1 cellular context compared by ENCODE assay signal in the genomic region with DNA sequence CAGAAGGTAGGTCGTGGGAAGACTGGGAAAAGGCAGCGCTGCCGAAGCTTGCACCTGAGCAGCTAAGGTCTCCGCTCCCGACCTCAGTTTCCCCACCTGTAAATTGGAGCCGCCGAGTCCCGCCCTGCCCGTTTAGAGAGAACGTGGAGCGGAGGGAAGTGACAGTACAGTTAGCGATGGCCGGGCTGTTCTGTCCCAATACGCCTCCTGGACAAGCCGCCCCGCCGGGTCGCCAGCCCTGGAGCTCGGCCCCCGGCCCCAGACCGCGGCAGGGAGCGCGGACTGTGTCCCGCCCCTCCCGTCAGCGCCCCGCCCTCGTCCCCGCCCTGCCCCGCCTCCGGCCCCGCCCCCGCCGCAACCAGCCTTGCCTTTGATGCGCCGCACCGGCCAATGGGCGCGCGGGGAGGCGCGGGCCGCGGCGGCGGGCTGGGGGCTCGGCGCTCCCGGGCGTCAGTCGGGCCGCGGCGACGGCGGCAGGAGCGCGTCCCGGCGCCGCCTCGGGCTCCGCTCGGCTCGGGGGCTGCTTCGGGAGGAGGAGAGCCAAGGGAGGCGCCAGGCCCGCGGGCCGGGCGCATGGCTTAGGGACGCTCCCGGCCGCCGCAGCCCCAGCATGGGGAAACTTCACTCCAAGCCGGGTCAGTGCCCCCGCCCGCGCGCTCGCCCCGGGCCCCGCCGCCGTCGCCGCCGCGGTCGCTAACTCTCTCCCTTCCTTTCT.
A peak's percentile ranks its signal among the peaks of the same experiment; 100 is the strongest.
TF ChIP-seq lines count a peak whose summit lies in the region.

A gene with protein sequence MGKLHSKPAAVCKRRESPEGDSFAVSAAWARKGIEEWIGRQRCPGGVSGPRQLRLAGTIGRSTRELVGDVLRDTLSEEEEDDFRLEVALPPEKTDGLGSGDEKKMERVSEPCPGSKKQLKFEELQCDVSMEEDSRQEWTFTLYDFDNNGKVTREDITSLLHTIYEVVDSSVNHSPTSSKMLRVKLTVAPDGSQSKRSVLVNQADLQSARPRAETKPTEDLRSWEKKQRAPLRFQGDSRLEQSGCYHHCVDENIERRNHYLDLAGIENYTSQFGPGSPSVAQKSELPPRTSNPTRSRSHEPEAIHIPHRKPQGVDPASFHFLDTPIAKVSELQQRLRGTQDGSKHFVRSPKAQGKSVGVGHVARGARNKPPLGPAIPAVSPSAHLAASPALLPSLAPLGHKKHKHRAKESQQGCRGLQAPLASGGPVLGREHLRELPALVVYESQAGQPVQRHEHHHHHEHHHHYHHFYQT (plus strand): TSS at position 453 of the 715 bp plus-strand sequence. CDS start 158 bp downstream, at position 611.

TF ChIP-seq in HepG2, 621 proteins besides CTCF, POLR2A, EP300 and RAD21 (continued from another document and continues in another):
- TF ChIP-seq, protein P1, sequence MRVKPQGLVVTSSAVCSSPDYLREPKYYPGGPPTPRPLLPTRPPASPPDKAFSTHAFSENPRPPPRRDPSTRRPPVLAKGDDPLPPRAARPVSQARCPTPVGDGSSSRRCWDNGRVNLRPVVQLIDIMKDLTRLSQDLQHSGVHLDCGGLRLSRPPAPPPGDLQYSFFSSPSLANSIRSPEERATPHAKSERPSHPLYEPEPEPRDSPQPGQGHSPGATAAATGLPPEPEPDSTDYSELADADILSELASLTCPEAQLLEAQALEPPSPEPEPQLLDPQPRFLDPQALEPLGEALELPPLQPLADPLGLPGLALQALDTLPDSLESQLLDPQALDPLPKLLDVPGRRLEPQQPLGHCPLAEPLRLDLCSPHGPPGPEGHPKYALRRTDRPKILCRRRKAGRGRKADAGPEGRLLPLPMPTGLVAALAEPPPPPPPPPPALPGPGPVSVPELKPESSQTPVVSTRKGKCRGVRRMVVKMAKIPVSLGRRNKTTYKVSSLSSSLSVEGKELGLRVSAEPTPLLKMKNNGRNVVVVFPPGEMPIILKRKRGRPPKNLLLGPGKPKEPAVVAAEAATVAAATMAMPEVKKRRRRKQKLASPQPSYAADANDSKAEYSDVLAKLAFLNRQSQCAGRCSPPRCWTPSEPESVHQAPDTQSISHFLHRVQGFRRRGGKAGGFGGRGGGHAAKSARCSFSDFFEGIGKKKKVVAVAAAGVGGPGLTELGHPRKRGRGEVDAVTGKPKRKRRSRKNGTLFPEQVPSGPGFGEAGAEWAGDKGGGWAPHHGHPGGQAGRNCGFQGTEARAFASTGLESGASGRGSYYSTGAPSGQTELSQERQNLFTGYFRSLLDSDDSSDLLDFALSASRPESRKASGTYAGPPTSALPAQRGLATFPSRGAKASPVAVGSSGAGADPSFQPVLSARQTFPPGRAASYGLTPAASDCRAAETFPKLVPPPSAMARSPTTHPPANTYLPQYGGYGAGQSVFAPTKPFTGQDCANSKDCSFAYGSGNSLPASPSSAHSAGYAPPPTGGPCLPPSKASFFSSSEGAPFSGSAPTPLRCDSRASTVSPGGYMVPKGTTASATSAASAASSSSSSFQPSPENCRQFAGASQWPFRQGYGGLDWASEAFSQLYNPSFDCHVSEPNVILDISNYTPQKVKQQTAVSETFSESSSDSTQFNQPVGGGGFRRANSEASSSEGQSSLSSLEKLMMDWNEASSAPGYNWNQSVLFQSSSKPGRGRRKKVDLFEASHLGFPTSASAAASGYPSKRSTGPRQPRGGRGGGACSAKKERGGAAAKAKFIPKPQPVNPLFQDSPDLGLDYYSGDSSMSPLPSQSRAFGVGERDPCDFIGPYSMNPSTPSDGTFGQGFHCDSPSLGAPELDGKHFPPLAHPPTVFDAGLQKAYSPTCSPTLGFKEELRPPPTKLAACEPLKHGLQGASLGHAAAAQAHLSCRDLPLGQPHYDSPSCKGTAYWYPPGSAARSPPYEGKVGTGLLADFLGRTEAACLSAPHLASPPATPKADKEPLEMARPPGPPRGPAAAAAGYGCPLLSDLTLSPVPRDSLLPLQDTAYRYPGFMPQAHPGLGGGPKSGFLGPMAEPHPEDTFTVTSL (CRISPR knock-in tag; IDR thresholded peaks at IDR 0.05; ENCODE audit: borderline replicate concordance) = no peak
- TF ChIP-seq ZNF441 (CRISPR knock-in tag; IDR thresholded peaks at IDR 0.05; ENCODE audit: borderline replicate concordance) (peak; percentile 67; the same call in 1 of the 2 replicates), SMARCE1 (IDR thresholded peaks at IDR 0.05; ENCODE audit: borderline replicate concordance) (no peak), NFIC (IDR thresholded peaks at IDR 0.05; ENCODE audit: low read length) (no peak), GABPB1 (CRISPR knock-in tag; IDR thresholded peaks at IDR 0.05) (peak; percentile 39; the same call in 1 of the 2 replicates), CHCHD3 (CRISPR knock-in tag; IDR thresholded peaks at IDR 0.05) (no peak), TCF7 (IDR thresholded peaks at IDR 0.05; ENCODE audit: low read depth) (peak; percentile 75; the same call in 1 of the 2 replicates), ARNT (IDR thresholded peaks at IDR 0.05) (no peak), NCOA2 (CRISPR knock-in tag; IDR thresholded peaks at IDR 0.05) (no peak), XBP1 (CRISPR knock-in tag; IDR thresholded peaks at IDR 0.05) (no peak), HNRNPH1 (optimal IDR thresholded peaks at IDR 0.05; ENCODE audit: low read depth, low read length) (no peak), REPIN1 (CRISPR knock-in tag; IDR thresholded peaks at IDR 0.05; ENCODE audit: borderline replicate concordance, low read depth) (no peak), CHD2 (IDR thresholded peaks at IDR 0.05; ENCODE audit: low read depth, low read length) (no peak), HHEX (CRISPR knock-in tag; IDR thresholded peaks at IDR 0.05) (no peak), MEIS2 (CRISPR knock-in tag; IDR thresholded peaks at IDR 0.05) (peak; percentile 49; the same call in 1 of the 2 replicates), KLF9 (CRISPR knock-in tag; IDR thresholded peaks at IDR 0.05; ENCODE audit: low read depth) (no peak), KMT2A (CRISPR knock-in tag; IDR thresholded peaks at IDR 0.05) (peak; percentile 74; the same call in 1 of the 2 replicates), SMAD3 (CRISPR knock-in tag; IDR thresholded peaks at IDR 0.05) (no peak), SRSF1 (optimal IDR thresholded peaks at IDR 0.05; ENCODE audit: low read depth, low read length) (no peak), RARA (CRISPR knock-in tag; IDR thresholded peaks at IDR 0.05) (no peak), ZBTB7B (CRISPR knock-in tag; IDR thresholded peaks at IDR 0.05) (no peak), ZNF589 (CRISPR knock-in tag; conservative IDR thresholded peaks at IDR 0.05) (no peak), ZNF230 (CRISPR knock-in tag; IDR thresholded peaks at IDR 0.05) (0 out of 2 replicates have a peak, but pooled peaks have one; percentile 7), MTF2 (CRISPR knock-in tag; IDR thresholded peaks at IDR 0.05; ENCODE audit: borderline replicate concordance) (no peak), ZNF674 (CRISPR knock-in tag; IDR thresholded peaks at IDR 0.05; ENCODE audit: low read depth) (no peak), BRCA1 (CRISPR knock-in tag; IDR thresholded peaks at IDR 0.05) (no peak), KDM2A (CRISPR knock-in tag; IDR thresholded peaks at IDR 0.05; ENCODE audit: borderline replicate concordance, low read depth) (no peak), ZNF180 (CRISPR knock-in tag; IDR thresholded peaks at IDR 0.05; ENCODE audit: borderline replicate concordance, low read depth) (no peak)
- TF ChIP-seq, protein P2, sequence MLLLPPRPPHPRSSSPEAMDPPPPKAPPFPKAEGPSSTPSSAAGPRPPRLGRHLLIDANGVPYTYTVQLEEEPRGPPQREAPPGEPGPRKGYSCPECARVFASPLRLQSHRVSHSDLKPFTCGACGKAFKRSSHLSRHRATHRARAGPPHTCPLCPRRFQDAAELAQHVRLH (CRISPR knock-in tag; IDR thresholded peaks at IDR 0.05; ENCODE audit: borderline replicate concordance, low read depth) = no peak
- TF ChIP-seq, protein P3, sequence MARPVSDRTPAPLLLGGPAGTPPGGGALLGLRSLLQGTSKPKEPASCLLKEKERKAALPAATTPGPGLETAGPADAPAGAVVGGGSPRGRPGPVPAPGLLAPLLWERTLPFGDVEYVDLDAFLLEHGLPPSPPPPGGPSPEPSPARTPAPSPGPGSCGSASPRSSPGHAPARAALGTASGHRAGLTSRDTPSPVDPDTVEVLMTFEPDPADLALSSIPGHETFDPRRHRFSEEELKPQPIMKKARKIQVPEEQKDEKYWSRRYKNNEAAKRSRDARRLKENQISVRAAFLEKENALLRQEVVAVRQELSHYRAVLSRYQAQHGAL (CRISPR knock-in tag; IDR thresholded peaks at IDR 0.05; ENCODE audit: not compliant biosample characterization) = peak; percentile 4
- TF ChIP-seq, protein P4, sequence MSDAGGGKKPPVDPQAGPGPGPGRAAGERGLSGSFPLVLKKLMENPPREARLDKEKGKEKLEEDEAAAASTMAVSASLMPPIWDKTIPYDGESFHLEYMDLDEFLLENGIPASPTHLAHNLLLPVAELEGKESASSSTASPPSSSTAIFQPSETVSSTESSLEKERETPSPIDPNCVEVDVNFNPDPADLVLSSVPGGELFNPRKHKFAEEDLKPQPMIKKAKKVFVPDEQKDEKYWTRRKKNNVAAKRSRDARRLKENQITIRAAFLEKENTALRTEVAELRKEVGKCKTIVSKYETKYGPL (CRISPR knock-in tag; IDR thresholded peaks at IDR 0.05) = 0 out of 2 replicates have a peak, but pooled peaks have one; percentile 4
- TF ChIP-seq, protein P5, sequence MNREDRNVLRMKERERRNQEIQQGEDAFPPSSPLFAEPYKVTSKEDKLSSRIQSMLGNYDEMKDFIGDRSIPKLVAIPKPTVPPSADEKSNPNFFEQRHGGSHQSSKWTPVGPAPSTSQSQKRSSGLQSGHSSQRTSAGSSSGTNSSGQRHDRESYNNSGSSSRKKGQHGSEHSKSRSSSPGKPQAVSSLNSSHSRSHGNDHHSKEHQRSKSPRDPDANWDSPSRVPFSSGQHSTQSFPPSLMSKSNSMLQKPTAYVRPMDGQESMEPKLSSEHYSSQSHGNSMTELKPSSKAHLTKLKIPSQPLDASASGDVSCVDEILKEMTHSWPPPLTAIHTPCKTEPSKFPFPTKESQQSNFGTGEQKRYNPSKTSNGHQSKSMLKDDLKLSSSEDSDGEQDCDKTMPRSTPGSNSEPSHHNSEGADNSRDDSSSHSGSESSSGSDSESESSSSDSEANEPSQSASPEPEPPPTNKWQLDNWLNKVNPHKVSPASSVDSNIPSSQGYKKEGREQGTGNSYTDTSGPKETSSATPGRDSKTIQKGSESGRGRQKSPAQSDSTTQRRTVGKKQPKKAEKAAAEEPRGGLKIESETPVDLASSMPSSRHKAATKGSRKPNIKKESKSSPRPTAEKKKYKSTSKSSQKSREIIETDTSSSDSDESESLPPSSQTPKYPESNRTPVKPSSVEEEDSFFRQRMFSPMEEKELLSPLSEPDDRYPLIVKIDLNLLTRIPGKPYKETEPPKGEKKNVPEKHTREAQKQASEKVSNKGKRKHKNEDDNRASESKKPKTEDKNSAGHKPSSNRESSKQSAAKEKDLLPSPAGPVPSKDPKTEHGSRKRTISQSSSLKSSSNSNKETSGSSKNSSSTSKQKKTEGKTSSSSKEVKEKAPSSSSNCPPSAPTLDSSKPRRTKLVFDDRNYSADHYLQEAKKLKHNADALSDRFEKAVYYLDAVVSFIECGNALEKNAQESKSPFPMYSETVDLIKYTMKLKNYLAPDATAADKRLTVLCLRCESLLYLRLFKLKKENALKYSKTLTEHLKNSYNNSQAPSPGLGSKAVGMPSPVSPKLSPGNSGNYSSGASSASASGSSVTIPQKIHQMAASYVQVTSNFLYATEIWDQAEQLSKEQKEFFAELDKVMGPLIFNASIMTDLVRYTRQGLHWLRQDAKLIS (CRISPR knock-in tag; IDR thresholded peaks at IDR 0.05) = peak; percentile 17
- TF ChIP-seq, protein P6, sequence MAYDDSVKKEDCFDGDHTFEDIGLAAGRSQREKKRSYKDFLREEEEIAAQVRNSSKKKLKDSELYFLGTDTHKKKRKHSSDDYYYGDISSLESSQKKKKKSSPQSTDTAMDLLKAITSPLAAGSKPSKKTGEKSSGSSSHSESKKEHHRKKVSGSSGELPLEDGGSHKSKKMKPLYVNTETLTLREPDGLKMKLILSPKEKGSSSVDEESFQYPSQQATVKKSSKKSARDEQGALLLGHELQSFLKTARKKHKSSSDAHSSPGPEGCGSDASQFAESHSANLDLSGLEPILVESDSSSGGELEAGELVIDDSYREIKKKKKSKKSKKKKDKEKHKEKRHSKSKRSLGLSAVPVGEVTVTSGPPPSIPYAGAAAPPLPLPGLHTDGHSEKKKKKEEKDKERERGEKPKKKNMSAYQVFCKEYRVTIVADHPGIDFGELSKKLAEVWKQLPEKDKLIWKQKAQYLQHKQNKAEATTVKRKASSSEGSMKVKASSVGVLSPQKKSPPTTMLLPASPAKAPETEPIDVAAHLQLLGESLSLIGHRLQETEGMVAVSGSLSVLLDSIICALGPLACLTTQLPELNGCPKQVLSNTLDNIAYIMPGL (CRISPR knock-in tag; IDR thresholded peaks at IDR 0.05; ENCODE audit: borderline replicate concordance in 1 of 2, low read depth in 1 of 2) = no peak; a peak in 1 of 4 replicates
- TF ChIP-seq, protein P7, sequence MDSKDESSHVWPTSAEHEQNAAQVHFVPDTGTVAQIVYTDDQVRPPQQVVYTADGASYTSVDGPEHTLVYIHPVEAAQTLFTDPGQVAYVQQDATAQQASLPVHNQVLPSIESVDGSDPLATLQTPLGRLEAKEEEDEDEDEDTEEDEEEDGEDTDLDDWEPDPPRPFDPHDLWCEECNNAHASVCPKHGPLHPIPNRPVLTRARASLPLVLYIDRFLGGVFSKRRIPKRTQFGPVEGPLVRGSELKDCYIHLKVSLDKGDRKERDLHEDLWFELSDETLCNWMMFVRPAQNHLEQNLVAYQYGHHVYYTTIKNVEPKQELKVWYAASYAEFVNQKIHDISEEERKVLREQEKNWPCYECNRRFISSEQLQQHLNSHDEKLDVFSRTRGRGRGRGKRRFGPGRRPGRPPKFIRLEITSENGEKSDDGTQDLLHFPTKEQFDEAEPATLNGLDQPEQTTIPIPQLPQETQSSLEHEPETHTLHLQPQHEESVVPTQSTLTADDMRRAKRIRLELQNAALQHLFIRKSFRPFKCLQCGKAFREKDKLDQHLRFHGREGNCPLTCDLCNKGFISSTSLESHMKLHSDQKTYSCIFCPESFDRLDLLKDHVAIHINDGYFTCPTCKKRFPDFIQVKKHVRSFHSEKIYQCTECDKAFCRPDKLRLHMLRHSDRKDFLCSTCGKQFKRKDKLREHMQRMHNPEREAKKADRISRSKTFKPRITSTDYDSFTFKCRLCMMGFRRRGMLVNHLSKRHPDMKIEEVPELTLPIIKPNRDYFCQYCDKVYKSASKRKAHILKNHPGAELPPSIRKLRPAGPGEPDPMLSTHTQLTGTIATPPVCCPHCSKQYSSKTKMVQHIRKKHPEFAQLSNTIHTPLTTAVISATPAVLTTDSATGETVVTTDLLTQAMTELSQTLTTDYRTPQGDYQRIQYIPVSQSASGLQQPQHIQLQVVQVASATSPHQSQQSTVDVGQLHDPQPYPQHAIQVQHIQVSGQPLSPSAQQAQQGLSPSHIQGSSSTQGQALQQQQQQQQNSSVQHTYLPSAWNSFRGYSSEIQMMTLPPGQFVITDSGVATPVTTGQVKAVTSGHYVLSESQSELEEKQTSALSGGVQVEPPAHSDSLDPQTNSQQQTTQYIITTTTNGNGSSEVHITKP (CRISPR knock-in tag; IDR thresholded peaks at IDR 0.05; ENCODE audit: low read depth) = no peak
- TF ChIP-seq, protein P8, sequence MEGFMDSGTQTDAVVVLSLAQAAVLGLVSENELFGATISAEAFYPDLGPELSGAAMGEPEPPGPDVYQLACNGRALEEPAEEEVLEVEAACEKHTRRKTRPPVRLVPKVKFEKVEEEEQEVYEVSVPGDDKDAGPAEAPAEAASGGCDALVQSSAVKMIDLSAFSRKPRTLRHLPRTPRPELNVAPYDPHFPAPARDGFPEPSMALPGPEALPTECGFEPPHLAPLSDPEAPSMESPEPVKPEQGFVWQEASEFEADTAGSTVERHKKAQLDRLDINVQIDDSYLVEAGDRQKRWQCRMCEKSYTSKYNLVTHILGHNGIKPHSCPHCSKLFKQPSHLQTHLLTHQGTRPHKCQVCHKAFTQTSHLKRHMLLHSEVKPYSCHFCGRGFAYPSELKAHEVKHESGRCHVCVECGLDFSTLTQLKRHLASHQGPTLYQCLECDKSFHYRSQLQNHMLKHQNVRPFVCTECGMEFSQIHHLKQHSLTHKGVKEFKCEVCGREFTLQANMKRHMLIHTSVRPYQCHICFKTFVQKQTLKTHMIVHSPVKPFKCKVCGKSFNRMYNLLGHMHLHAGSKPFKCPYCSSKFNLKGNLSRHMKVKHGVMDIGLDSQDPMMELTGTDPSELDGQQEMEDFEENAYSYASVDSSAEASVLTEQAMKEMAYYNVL (CRISPR knock-in tag; IDR thresholded peaks at IDR 0.05; ENCODE audit: borderline replicate concordance) = no peak
